23 cellular contexts compared by ENCODE assay signal in the genomic region with DNA sequence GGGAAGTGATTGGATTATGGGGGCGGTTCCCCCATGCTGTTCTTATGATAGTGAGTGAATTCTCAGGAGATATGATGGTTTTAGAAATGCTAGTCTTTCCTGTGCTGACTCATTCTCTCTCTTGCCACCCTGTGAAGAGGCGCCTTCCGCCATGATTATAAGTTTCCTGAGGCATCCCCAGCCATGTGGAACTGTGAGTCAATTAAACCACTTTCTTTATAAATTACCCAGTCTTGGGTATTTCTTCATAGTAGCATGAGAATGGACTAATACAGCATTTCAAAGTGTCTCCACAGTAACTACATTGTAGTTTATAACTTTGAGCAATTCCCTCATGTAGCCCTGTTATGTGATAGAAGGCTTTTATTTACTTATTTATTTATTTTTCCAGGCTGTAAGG. TPM values are rescaled to one million over a fixed set of nuclear protein-coding genes. Genes with fewer than 3 reads are reported as not detected.
DNase-seq lines count a peak whose midpoint lies in the region; ATAC-seq and TF ChIP-seq lines count a peak whose summit lies in the region.
"Had no signal": no experiment of that assay in that cellular context is flagged by ENCODE, and none has a peak within 500 bp of the region (broad histone marks: within the 10 kb centered on the region; RNA-seq: fewer than 3 reads in every experiment).

No MANE protein-coding gene starts in this region.

- 95% methylated on average over 3 of the region's 3 CpGs for WGBS in smooth muscle cell (ENCODE audit: low lambda C conversion rate)

- H3K4me3 ChIP-seq in smooth muscle cell, result no peak overlapping the region
- H3K4me3 ChIP-seq: A549, GM12878 had no signal

- no peak for ATAC-seq in activated T-cell treated with anti-CD3 and anti-CD28 coated beads, Interleukin-2, amount 50 U/mL, for 72 hours (replicated peaks in 1 of 2)
- ATAC-seq: A549; CD8-positive, alpha-beta T cell; GM12878 had no signal

- H3K4me1 ChIP-seq in smooth muscle cell (ENCODE audit: low read depth), result no peaks in the 10 kb centered on the region
- H3K4me1 ChIP-seq: A549, Caco-2 had no signal

- H3K79me2 ChIP-seq in smooth muscle cell (ENCODE audit: low read depth), result no peaks in the 10 kb centered on the region

- DNase-seq in activated T-cell treated with anti-CD3 and anti-CD28 coated beads, Interleukin-2, amount 50 U/mL, for 72 hours, result no peak
- no peak for DNase-seq in activated T-cell treated with anti-CD3 and anti-CD28 coated beads, Interleukin-2, amount 50 U/mL, for 1 hour
- DNase-seq in Caki2 (ENCODE audit: low read depth) (peak; percentile 12), kidney tubule cell (ENCODE audit: low spot score) (peak; percentile 3), HuH-7.5 (ENCODE audit: low spot score) (no peak), HFFc6 (no peak), smooth muscle cell (lab: John Stamatoyannopoulos, UW; ENCODE audit: unreplicated experiment) (no peak)
- DNase-seq: AML-193; Caco-2; CD4-positive, alpha-beta T cell; CD8-positive, alpha-beta T cell; DMS 273 treated with DMSO at 0.1 percent for 48 hours; DMS153; DMS53; DMS79; DND-41; EL; GDM1 had no signal

- no peak overlapping the region for H3K27ac ChIP-seq in smooth muscle cell (ENCODE audit: low read depth)
- H3K27ac ChIP-seq: 22Rv1, A549, C4-2B had no signal

- TF ChIP-seq CTCF in HFFc6 (IDR thresholded peaks at IDR 0.05), result no peak
- TF ChIP-seq CTCF in smooth muscle cell (IDR thresholded peaks at IDR 0.05; ENCODE audit: borderline replicate concordance, insufficient read depth, poor library complexity, severe bottlenecking), result no peak

- peak overlapping the region; percentile 48 for H3K27ac Mint-ChIP-seq in activated T-cell treated with anti-CD3 and anti-CD28 coated beads, Interleukin-2, amount 50 U/mL, for 72 hours
- H3K27ac Mint-ChIP-seq in HFFc6, result no peak overlapping the region
- H3K27ac Mint-ChIP-seq: B cell; CD4-positive, alpha-beta T cell; CD8-positive, alpha-beta T cell had no signal

- peaks cover 13% of the 10 kb centered on the region for H3K27me3 Mint-ChIP-seq in activated T-cell treated with anti-CD3 and anti-CD28 coated beads, Interleukin-2, amount 50 U/mL, for 72 hours (ENCODE audit: low read depth)
- H3K27me3 Mint-ChIP-seq in HFFc6 (ENCODE audit: insufficient read depth), result no peaks in the 10 kb centered on the region

- peaks cover 2 to 5% of the 10 kb centered on the region in 2 donors for H3K9me3 Mint-ChIP-seq in activated T-cell treated with anti-CD3 and anti-CD28 coated beads, Interleukin-2, amount 50 U/mL, for 72 hours
- H3K9me3 Mint-ChIP-seq in HFFc6, result peaks cover 73% of the 10 kb centered on the region

- H3K4me1 Mint-ChIP-seq in activated T-cell treated with anti-CD3 and anti-CD28 coated beads, Interleukin-2, amount 50 U/mL, for 72 hours (ENCODE audit: low read depth), result no peaks in the 10 kb centered on the region
- H3K4me1 Mint-ChIP-seq in HFFc6 (ENCODE audit: low read depth), result no peaks in the 10 kb centered on the region
- H3K4me1 Mint-ChIP-seq: B cell had no signal

- no peak overlapping the region for H2AFZ ChIP-seq in smooth muscle cell (ENCODE audit: low read depth)

- no peak overlapping the region for H3K4me2 ChIP-seq in smooth muscle cell
- H3K4me2 ChIP-seq: A549 had no signal

- no peaks in the 10 kb centered on the region for H3K9me3 ChIP-seq in smooth muscle cell (replicated peaks; ENCODE audit: low read depth)

- no peaks in the 10 kb centered on the region for H3K27me3 ChIP-seq in smooth muscle cell (ENCODE audit: low read depth)

- H3F3A ChIP-seq in smooth muscle cell (ENCODE audit: low read depth), result no peaks in the 10 kb centered on the region

- H3K36me3 Mint-ChIP-seq in activated T-cell treated with anti-CD3 and anti-CD28 coated beads, Interleukin-2, amount 50 U/mL, for 72 hours (ENCODE audit: insufficient read depth in 2 of 2), result peaks cover 3 to 5% of the 10 kb centered on the region in 2 donors
- H3K36me3 Mint-ChIP-seq in HFFc6 (ENCODE audit: low read depth), result peaks cover 4% of the 10 kb centered on the region; the same call in 1 of the 2 replicates
- H3K36me3 Mint-ChIP-seq: CD8-positive, alpha-beta T cell had no signal

- no peaks in the 10 kb centered on the region for H3K36me3 ChIP-seq in smooth muscle cell (ENCODE audit: low read depth)

- in situ Hi-C loops in Caki2 (cut with HindIII; ENCODE audit: low pct_unique_long_range_greater_than_20kb, low sequenced_read_pairs), result no loop called here

- H3K4me3 Mint-ChIP-seq in activated T-cell treated with anti-CD3 and anti-CD28 coated beads, Interleukin-2, amount 50 U/mL, for 72 hours, result no peak overlapping the region
- H3K4me3 Mint-ChIP-seq in HFFc6, result no peak overlapping the region
- H3K4me3 Mint-ChIP-seq: B cell; CD4-positive, alpha-beta T cell; CD8-positive, alpha-beta T cell had no signal

- no peaks in the 10 kb centered on the region for H4K20me1 ChIP-seq in smooth muscle cell (ENCODE audit: low read depth)

- H3K9ac ChIP-seq in smooth muscle cell (ENCODE audit: low read depth), result no peak overlapping the region

RNA-seq across cellular contexts. Expression of a gene that starts 31.0 kb away (rescaled TPM):
- total RNA-seq in activated T-cell treated with anti-CD3 and anti-CD28 coated beads, Interleukin-2, amount 50 U/mL, for 72 hours, result 1 to 10 TPM in 1 of 2 donors, under 1 TPM in 1; 0.89 to 2.4 TPM
- 0.12 TPM in 1 of 2 replicates, not detected in the other for total RNA-seq in Caki2 (2014; rRNA removed; shearing (Covaris generic); ENCODE audit: low replicate concordance)
- under 1 TPM; 0.05 to 0.74 (median 0.36) TPM for total RNA-seq in HFFc6 (2021; fragmentation: NEBNext Ultra II Directional; extraction: Animal tissue kit (Norgen Biotek cat#: 25700))
- 0.04 and 0.40 TPM in 2 replicates for total RNA-seq in smooth muscle cell
- polyA plus RNA-seq in smooth muscle cell, result 1.6 TPM in 1 of 2 replicates, not detected in the other

Comparison
In these comparisons a context has a peak if more than half of its experiments do, and no peak if none do; other contexts are left out.
1. DNase-seq: peak in Caki2 (single experiment) and kidney tubule cell (single experiment); none in activated T-cell treated with anti-CD3 and anti-CD28 coated beads, Interleukin-2, amount 50 U/mL, for 72 hours (0 of 2), activated T-cell treated with anti-CD3 and anti-CD28 coated beads, Interleukin-2, amount 50 U/mL, for 1 hour (single experiment), HuH-7.5 (single experiment), HFFc6 (single experiment) and smooth muscle cell (single experiment).